In genomic region chr14:23631702-23632460, GRCh38 we compare ENCODE assay signal across 8 cellular contexts. TPM values are rescaled to one million over a fixed set of nuclear protein-coding genes. Genes with fewer than 3 reads are reported as not detected.
A peak's percentile ranks its signal among the peaks of the same experiment; 100 is the strongest.
DNase-seq lines count a peak whose midpoint lies in the region; ATAC-seq and TF ChIP-seq lines count a peak whose summit lies in the region.

No MANE protein-coding gene starts in this region.

- ATAC-seq in HG03039 (IDR thresholded peaks at IDR 0.05; ENCODE audit: unreplicated experiment) (peak; percentile 50), left lobe of liver (peak; percentile 99), HG02938 (IDR thresholded peaks at IDR 0.05; ENCODE audit: unreplicated experiment) (no peak)

- peak; percentile 38 for DNase-seq in GM12864 (ENCODE audit: low read depth)
- peak; percentile 64 for DNase-seq in NCI-H345 (lab: John Stamatoyannopoulos, UW)
- DNase-seq in activated CD4-positive, alpha-beta T cell treated with anti-CD3 and anti-CD28 coated beads for 48 hours: peak; percentile 80
- peak; percentile 78 for DNase-seq in left lobe of liver (ENCODE audit: low spot score)
- peak; percentile 36 for DNase-seq in stimulated activated CD4-positive, alpha-beta T cell treated with anti-CD3 and anti-CD28 coated beads, Interleukin-2, amount 100 ng/mL, for 4 hours (ENCODE audit: low read depth)

- H3K27ac ChIP-seq in cingulate gyrus (ENCODE audit: low read depth, low read length): peak overlapping the region; percentile 23

- no peak overlapping the region for H3K4me3 ChIP-seq in GM12864 (ENCODE audit: low read depth, low read length)

- TF ChIP-seq CTCF in GM12864 (IDR thresholded peaks at IDR 0.05; ENCODE audit: low read depth, low read length, missing control alignments): peak; percentile 99

RNA-seq across cellular contexts. Expression of gene DHRS2, which starts 4.3 kb away (rescaled TPM):
- 6.2 TPM for total RNA-seq in left lobe of liver

RNA-seq across cellular contexts. Expression of gene JPH4, which starts 53.3 kb away (rescaled TPM):
- total RNA-seq in left lobe of liver: 0.10 TPM
